In genomic region chr16:27320261-27321012, GRCh38 we compare ENCODE assay signal across 15 cellular contexts. TPM values are rescaled to one million over a fixed set of nuclear protein-coding genes. Genes with fewer than 3 reads are reported as not detected.
A peak's percentile ranks its signal among the peaks of the same experiment; 100 is the strongest.
DNase-seq lines count a peak whose midpoint lies in the region; ATAC-seq, FAIRE-seq and TF ChIP-seq lines count a peak whose summit lies in the region.
"Had no signal": no experiment of that assay in that cellular context is flagged by ENCODE, and none has a peak within 500 bp of the region (broad histone marks: within the 10 kb centered on the region; RNA-seq: fewer than 3 reads in every experiment).

No MANE protein-coding gene starts in this region.

- H3K79me2 ChIP-seq in HepG2 (ENCODE audit: insufficient read depth, low read length) = peaks cover 59% of the 10 kb centered on the region

- peaks cover 35 to 84% (median 70%) of the 10 kb centered on the region in 4 donors for H3K4me1 ChIP-seq in liver (ENCODE audit: control insufficient read depth in 4 of 4, insufficient read depth in 4 of 4, low read length in 3 of 4)
- H3K4me1 ChIP-seq in HepG2 (ENCODE audit: insufficient read depth, low read length) = peaks cover 81% of the 10 kb centered on the region
- peaks cover 58 to 92% of the 10 kb centered on the region in 2 donors for H3K4me1 ChIP-seq in adrenal gland (replicated peaks in 1 of 2)
- peaks cover 56 to 69% of the 10 kb centered on the region in 2 donors for H3K4me1 ChIP-seq in mucosa of rectum (ENCODE audit: control insufficient read depth in 2 of 2, insufficient read depth in 2 of 2, low read length in 2 of 2)
- H3K4me1 ChIP-seq in uterus = peaks cover 0 to 10% of the 10 kb centered on the region in 2 donors
- H3K4me1 ChIP-seq: HAP-1 had no signal

- intact Hi-C loops in HepG2 (cut with micrococcal nuclease; ENCODE audit: unreplicated experiment) (no loop called here), adrenal gland (cut with DNase I) (no loop called here), uterus (cut with DNase I; ENCODE audit: low total_unique reads) (loop anchor here (10.0 kb wide), 1 partner anchor 76 kb away; no protein-coding TSS in a partner anchor)

- CTCF ChIA-PET in HepG2 (lab: Yijun Ruan, JAX; ENCODE audit: low intra/inter-chr PET ratio, low total read pairs) = no interaction called here

- peaks cover 0 to 10% (median 0%) of the 10 kb centered on the region in 4 donors for H3K36me3 ChIP-seq in liver (ENCODE audit: control insufficient read depth in 4 of 4, insufficient read depth in 3 of 4, low read depth in 1 of 4, low read length in 3 of 4)
- peaks cover 0 to 2% of the 10 kb centered on the region in 2 experiments; a peak in 2 of 5 replicates for H3K36me3 ChIP-seq in HepG2 (replicated peaks in 1 of 2; ENCODE audit: control insufficient read depth in 1 of 2, insufficient read depth in 2 of 2, low read length in 2 of 2)
- no peaks in the 10 kb centered on the region for H3K36me3 ChIP-seq in adrenal gland (replicated peaks in 1 of 2)
- peaks cover 5% of the 10 kb centered on the region in 2 donors for H3K36me3 ChIP-seq in mucosa of rectum (ENCODE audit: control insufficient read depth in 2 of 2, insufficient read depth in 2 of 2, low read length in 2 of 2)
- no peaks in the 10 kb centered on the region for H3K36me3 ChIP-seq in uterus
- H3K36me3 ChIP-seq: HAP-1 had no signal

- ATAC-seq in HepG2 (no peak), GM21619 (IDR thresholded peaks at IDR 0.05; ENCODE audit: unreplicated experiment) (no peak)

- in situ Hi-C loops in HepG2 (cut with HindIII; ENCODE audit: extremely low pct_ligation_motif_present, low pct_unique_long_range_greater_than_20kb) = no loop called here

- WGBS in liver = 74% methylated on average over 12 of the region's 12 CpGs
- 96% methylated on average over 11 of the region's 12 CpGs for WGBS in HepG2 (ENCODE audit: low lambda C conversion rate)
- WGBS in adrenal gland, 4 donors = 74 to 85% (median 80%) methylated on average over 12 of the region's 12 CpGs

- H3K9ac ChIP-seq in liver (ENCODE audit: low read depth in 1 of 2, low read length in 2 of 2) (no peak overlapping the region), HepG2 (ENCODE audit: insufficient read depth, low read depth, low read length) (no peak overlapping the region), mucosa of rectum (ENCODE audit: low read depth in 1 of 2, low read length in 2 of 2) (no peak overlapping the region)

- TF ChIP-seq RAD21 in liver (IDR thresholded peaks at IDR 0.05) (no peak), HepG2 (CRISPR knock-in tag; IDR thresholded peaks at IDR 0.05) (no peak)

- H3K27me3 ChIP-seq in liver (ENCODE audit: control insufficient read depth in 4 of 4, insufficient read depth in 4 of 4, low read length in 3 of 4) (no peaks in the 10 kb centered on the region), HepG2 (ENCODE audit: control insufficient read depth in 1 of 2, insufficient read depth in 2 of 2, low read length in 2 of 2) (no peaks in the 10 kb centered on the region), adrenal gland (no peaks in the 10 kb centered on the region), mucosa of rectum (ENCODE audit: control insufficient read depth in 2 of 2, insufficient read depth in 2 of 2, low read length in 2 of 2) (no peaks in the 10 kb centered on the region), uterus (no peaks in the 10 kb centered on the region)

- FAIRE-seq in HepG2 (lab: Jason Lieb, UNC) = no peak
- FAIRE-seq: astrocyte, RCC 7860 had no signal

- no peak for TF ChIP-seq CTCF in liver (IDR thresholded peaks at IDR 0.05; ENCODE audit: low read depth, low read length, missing input control)
- no peak for TF ChIP-seq CTCF in HepG2 (CRISPR knock-in tag; IDR thresholded peaks at IDR 0.05)
- no peak for TF ChIP-seq CTCF in adrenal gland (IDR thresholded peaks at IDR 0.05)
- TF ChIP-seq CTCF in uterus (IDR thresholded peaks at IDR 0.05) = no peak

- no peak overlapping the region for H3K4me2 ChIP-seq in HepG2 (ENCODE audit: low read depth, low read length)

- H3K4me3 ChIP-seq in liver (ENCODE audit: low read depth in 1 of 3, low read length in 3 of 3) (no peak overlapping the region), HepG2 (replicated peaks in 1 of 3; ENCODE audit: insufficient read depth in 1 of 3, low read depth in 2 of 3, low read length in 3 of 3) (no peak overlapping the region), adrenal gland (no peak overlapping the region), mucosa of rectum (ENCODE audit: low read length in 2 of 2) (no peak overlapping the region), uterus (no peak overlapping the region)
- H3K4me3 ChIP-seq: HAP-1 had no signal

- TF ChIP-seq POLR2A in HepG2 (IDR thresholded peaks at IDR 0.05; ENCODE audit: insufficient read depth in 1 of 2, low read depth in 2 of 2, low read length in 2 of 2) (no peak), adrenal gland (IDR thresholded peaks at IDR 0.05) (no peak), uterus (IDR thresholded peaks at IDR 0.05) (no peak)

- no TSS peak for BruUV-seq in HepG2 (replicated peaks; lab: Mats Ljungman, UMichigan)

- peak overlapping the region; percentile 65 to 98 for H3K27ac ChIP-seq in liver (ENCODE audit: low read depth in 1 of 2, low read length in 2 of 2)
- no peak overlapping the region for H3K27ac ChIP-seq in HepG2 (ENCODE audit: extremely low read length, insufficient read depth, low read length)
- peak overlapping the region in 3 of 5 donors; percentile 16 to 50 (median 48) for H3K27ac ChIP-seq in adrenal gland
- peak overlapping the region; percentile 18 to 63 for H3K27ac ChIP-seq in mucosa of rectum (ENCODE audit: low read depth in 2 of 2, low read length in 2 of 2)
- peak overlapping the region; percentile 72 to 78 for H3K27ac ChIP-seq in uterus
- H3K27ac ChIP-seq: VCaP had no signal

- peaks cover 2% of the 10 kb centered on the region; the same call in 1 of the 2 replicates for H4K20me1 ChIP-seq in HepG2 (ENCODE audit: insufficient read depth, low read length)

- H2AFZ ChIP-seq in HepG2 (ENCODE audit: low read length) = no peak overlapping the region

- H3K9me3 ChIP-seq in liver (ENCODE audit: control insufficient read depth in 4 of 4, low read length in 3 of 4) = no peaks in the 10 kb centered on the region
- no peaks in the 10 kb centered on the region for H3K9me3 ChIP-seq in HepG2 (ENCODE audit: low read length)
- no peaks in the 10 kb centered on the region for H3K9me3 ChIP-seq in adrenal gland (replicated peaks in 1 of 3)
- no peaks in the 10 kb centered on the region for H3K9me3 ChIP-seq in mucosa of rectum (ENCODE audit: control insufficient read depth in 2 of 2, low read length in 2 of 2)
- no peaks in the 10 kb centered on the region for H3K9me3 ChIP-seq in uterus
- H3K9me3 ChIP-seq: HAP-1 had no signal

- DNase-seq in HepG2 (ENCODE audit: low spot score) (no peak), adrenal gland (peak in 3 of 7 donors; percentile 16 to 43 (median 37)), uterus (peak; percentile 34 to 51), putamen (ENCODE audit: low spot score) (no peak), RKO (ENCODE audit: low spot score) (no peak)
- DNase-seq: erythroblast; NCI-H2227 treated with DMSO at 0.1 percent for 48 hours; stimulated activated CD4-positive, alpha-beta T cell treated with anti-CD3 and anti-CD28 coated beads, Interleukin-2, amount 100 ng/mL, for 24 hours had no signal

- POLR2A ChIA-PET in HepG2 (lab: Yijun Ruan, JAX) = interaction anchor here (1.1 to 3.4 kb wide), 4 partner anchors 46 to 117 kb away, joined by 3 to 13 read pairs (median 4); partner anchors contain the start of genes KDM8 and NSMCE1

- TF ChIP-seq EP300 in HepG2 (IDR thresholded peaks at IDR 0.05; ENCODE audit: low read depth in 2 of 2, low read length in 2 of 2) (no peak), HepG2 (CRISPR knock-in tag; IDR thresholded peaks at IDR 0.05; ENCODE audit: borderline replicate concordance) (no peak)

RNA-seq across cellular contexts. Expression of gene IL4R, which starts 6.7 kb away (rescaled TPM):
- total RNA-seq in liver (10 to 100 TPM; 18.0 to 61.9 TPM), HepG2 (2016; rRNA removed; fragmentation: Illumina TruSeq; extraction: Trizol) (7.6 and 15.9 TPM in 2 replicates), adrenal gland (100 to 1,000 TPM in 3 of 8 donors, 10 to 100 TPM in 5; 32.4 to 142 (median 62.8) TPM), uterus (100 to 1,000 TPM in 1 of 4 donors, 10 to 100 TPM in 2, 1 to 10 TPM in 1; 9.4 to 137 (median 45.4) TPM)
- polyA plus RNA-seq in liver (10 to 100 TPM; 15.5 to 41.8 TPM), HepG2 (2011; rRNA removed) (49.6 and 60.7 TPM in 2 replicates), adrenal gland (10 to 100 TPM; 25.6 to 46.7 (median 46.6) TPM)
- 8.0 and 9.2 TPM in 2 replicates for total RNA-seq in HepG2 (2016; cell fraction: cytosol; rRNA removed; fragmentation: Illumina TruSeq; extraction: Trizol; ENCODE audit: low read depth)
- total RNA-seq in HepG2 (2016; cell fraction: insoluble cytoplasmic fraction; rRNA removed; fragmentation: Illumina TruSeq; extraction: Trizol) = 6.9 and 15.8 TPM in 2 replicates
- 9.4 and 9.6 TPM in 2 replicates for total RNA-seq in HepG2 (2016; cell fraction: membrane; rRNA removed; fragmentation: Illumina TruSeq; extraction: Trizol)
- total RNA-seq in HepG2 (2016; cell fraction: nucleus; rRNA removed; fragmentation: Illumina TruSeq; extraction: Trizol) = 16.4 and 21.4 TPM in 2 replicates
- polyA plus RNA-seq in HepG2 (2011; cell fraction: cytosol; rRNA removed) = 30.7 and 32.4 TPM in 2 replicates
- polyA plus RNA-seq in HepG2 (2011; cell fraction: nucleus; rRNA removed) = 61.1 and 65.1 TPM in 2 replicates
- polyA plus RNA-seq in HepG2 (2012) = 13.9 and 22.1 TPM in 2 replicates
- polyA plus RNA-seq in HepG2 (2016; cell fraction: cytosol; fragmentation: Illumina TruSeq; extraction: Trizol; ENCODE audit: low read depth) = 1.4 and 1.8 TPM in 2 replicates
- 6.0 and 8.1 TPM in 2 replicates for polyA plus RNA-seq in HepG2 (2016; cell fraction: insoluble cytoplasmic fraction; fragmentation: Illumina TruSeq; extraction: Trizol; ENCODE audit: low read depth)
- 3.4 and 3.5 TPM in 2 replicates for polyA plus RNA-seq in HepG2 (2016; cell fraction: membrane; fragmentation: Illumina TruSeq; extraction: Trizol; ENCODE audit: low read depth)
- 38.0 and 39.0 TPM in 2 replicates for polyA plus RNA-seq in HepG2 (2016; cell fraction: nucleus; fragmentation: Illumina TruSeq; extraction: Trizol; ENCODE audit: insufficient read depth, low read depth)
- 54.4 and 98.2 TPM in 2 replicates for polyA minus RNA-seq in HepG2 (2011; rRNA and poly(A)+ RNA removed; ENCODE audit: low replicate concordance)
- 19.2 and 23.0 TPM in 2 replicates for polyA minus RNA-seq in HepG2 (2011; cell fraction: cytosol; rRNA and poly(A)+ RNA removed)
- polyA minus RNA-seq in HepG2 (2011; cell fraction: nucleus; rRNA and poly(A)+ RNA removed) = 30.3 and 37.8 TPM in 2 replicates

RNA-seq across cellular contexts. Expression of gene NSMCE1, which starts 51.9 kb away (rescaled TPM):
- total RNA-seq in liver (10 to 100 TPM; 16.5 to 16.6 TPM), HepG2 (2016; rRNA removed; fragmentation: Illumina TruSeq; extraction: Trizol) (52.9 and 53.2 TPM in 2 replicates), adrenal gland (100 to 1,000 TPM in 1 of 8 donors, 10 to 100 TPM in 7; 75.0 to 182 (median 91.1) TPM), uterus (10 to 100 TPM in 3 of 4 donors, 1 to 10 TPM in 1; 3.2 to 43.6 (median 35.6) TPM)
- polyA plus RNA-seq in liver (10 to 100 TPM; 26.9 to 39.0 TPM), HepG2 (2011; rRNA removed) (42.7 and 43.5 TPM in 2 replicates), adrenal gland (10 to 100 TPM; 54.3 to 93.9 (median 79.4) TPM)
- 17.2 and 19.5 TPM in 2 replicates for total RNA-seq in HepG2 (2016; cell fraction: cytosol; rRNA removed; fragmentation: Illumina TruSeq; extraction: Trizol; ENCODE audit: low read depth)
- total RNA-seq in HepG2 (2016; cell fraction: insoluble cytoplasmic fraction; rRNA removed; fragmentation: Illumina TruSeq; extraction: Trizol) = 55.4 and 56.5 TPM in 2 replicates
- total RNA-seq in HepG2 (2016; cell fraction: membrane; rRNA removed; fragmentation: Illumina TruSeq; extraction: Trizol) = 25.5 and 27.7 TPM in 2 replicates
- total RNA-seq in HepG2 (2016; cell fraction: nucleus; rRNA removed; fragmentation: Illumina TruSeq; extraction: Trizol) = 28.0 and 30.5 TPM in 2 replicates
- 43.3 and 48.1 TPM in 2 replicates for polyA plus RNA-seq in HepG2 (2011; cell fraction: cytosol; rRNA removed)
- polyA plus RNA-seq in HepG2 (2011; cell fraction: nucleus; rRNA removed) = 9.6 and 20.1 TPM in 2 replicates
- polyA plus RNA-seq in HepG2 (2012) = 63.6 and 69.8 TPM in 2 replicates
- polyA plus RNA-seq in HepG2 (2016; cell fraction: cytosol; fragmentation: Illumina TruSeq; extraction: Trizol; ENCODE audit: low read depth) = 16.5 and 23.5 TPM in 2 replicates
- polyA plus RNA-seq in HepG2 (2016; cell fraction: insoluble cytoplasmic fraction; fragmentation: Illumina TruSeq; extraction: Trizol; ENCODE audit: low read depth) = 55.4 and 59.8 TPM in 2 replicates
- polyA plus RNA-seq in HepG2 (2016; cell fraction: membrane; fragmentation: Illumina TruSeq; extraction: Trizol; ENCODE audit: low read depth) = 23.1 and 25.4 TPM in 2 replicates
- polyA plus RNA-seq in HepG2 (2016; cell fraction: nucleus; fragmentation: Illumina TruSeq; extraction: Trizol; ENCODE audit: insufficient read depth, low read depth) = 58.1 and 59.0 TPM in 2 replicates
- polyA minus RNA-seq in HepG2 (2011; rRNA and poly(A)+ RNA removed; ENCODE audit: low replicate concordance) = 68.2 and 105 TPM in 2 replicates
- polyA minus RNA-seq in HepG2 (2011; cell fraction: cytosol; rRNA and poly(A)+ RNA removed) = 19.2 and 19.6 TPM in 2 replicates
- polyA minus RNA-seq in HepG2 (2011; cell fraction: nucleus; rRNA and poly(A)+ RNA removed) = 12.1 and 29.7 TPM in 2 replicates

Comparison
In these comparisons a context has a peak if more than half of its experiments do, and no peak if none do; other contexts are left out.
1. DNase-seq: peak in uterus (2 of 2); none in HepG2 (single experiment), putamen (single experiment) and RKO (single experiment).